Comparison of ENCODE assay signal across 29 cellular contexts in the genomic region with DNA sequence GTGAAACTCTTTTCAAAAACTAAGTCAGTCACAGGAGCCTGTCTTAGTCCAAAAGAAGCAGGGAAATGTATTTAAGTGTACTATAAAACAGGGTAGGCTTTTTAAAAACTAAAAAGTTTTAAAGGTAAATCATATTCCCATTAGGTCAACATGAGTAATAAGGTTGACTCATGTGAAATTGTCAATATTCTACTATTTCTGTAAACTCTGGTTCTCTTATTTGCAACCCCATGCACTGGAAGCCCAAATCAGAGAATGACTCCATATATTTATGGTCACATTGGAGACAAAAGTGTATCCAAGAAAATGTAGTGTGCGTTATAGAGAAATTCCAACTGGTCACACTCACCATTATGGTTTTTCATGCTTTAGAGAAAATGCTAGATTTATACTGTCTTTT.
"Had no signal": no experiment of that assay in that cellular context is flagged by ENCODE, and none has a peak within 500 bp of the region (broad histone marks: within the 10 kb centered on the region; RNA-seq: fewer than 3 reads in every experiment).

No MANE protein-coding gene starts in this region.

- H3K4me2 ChIP-seq: hepatocyte had no signal

- H2AFZ ChIP-seq: hepatocyte had no signal

- H3K9me3 Mint-ChIP-seq: memory B cell; naive thymus-derived CD4-positive, alpha-beta T cell; natural killer cell treated with Interleukin-12 subunit alpha and Interleukin-12 subunit beta and Interleukin-15 and Interleukin-18, amount 100 ng/mL, for 72 hours; stimulated activated naive B cell treated with anti-CD40 and anti-IgM and Interleukin-4, amounts not matched to agents 10 μg/mL and 1 μg/mL and 100 μg/mL, for 72 hours had no signal

- H3K4me1 ChIP-seq: pancreas, prostate gland, stomach, upper lobe of right lung had no signal

- H3K27ac Mint-ChIP-seq: memory B cell; naive thymus-derived CD4-positive, alpha-beta T cell; natural killer cell treated with Interleukin-12 subunit alpha and Interleukin-12 subunit beta and Interleukin-15 and Interleukin-18, amount 100 ng/mL, for 72 hours; stimulated activated naive B cell treated with anti-CD40 and anti-IgM and Interleukin-4, amounts not matched to agents 10 μg/mL and 1 μg/mL and 100 μg/mL, for 72 hours had no signal

- H3K4me3 Mint-ChIP-seq: memory B cell; naive thymus-derived CD4-positive, alpha-beta T cell; natural killer cell treated with Interleukin-12 subunit alpha and Interleukin-12 subunit beta and Interleukin-15 and Interleukin-18, amount 100 ng/mL, for 72 hours; stimulated activated naive B cell treated with anti-CD40 and anti-IgM and Interleukin-4, amounts not matched to agents 10 μg/mL and 1 μg/mL and 100 μg/mL, for 72 hours had no signal

- H3K36me3 Mint-ChIP-seq: memory B cell; naive thymus-derived CD4-positive, alpha-beta T cell; natural killer cell treated with Interleukin-12 subunit alpha and Interleukin-12 subunit beta and Interleukin-15 and Interleukin-18, amount 100 ng/mL, for 72 hours; stimulated activated naive B cell treated with anti-CD40 and anti-IgM and Interleukin-4, amounts not matched to agents 10 μg/mL and 1 μg/mL and 100 μg/mL, for 72 hours had no signal

- H3K27me3 Mint-ChIP-seq: stimulated activated naive B cell treated with anti-CD40 and anti-IgM and Interleukin-4, amounts not matched to agents 10 μg/mL and 1 μg/mL and 100 μg/mL, for 72 hours had no signal

- DNase-seq: kidney glomerular epithelial cell; left colon; left ventricle myocardium inferior; midbrain; mucosa of descending colon; naive thymus-derived CD4-positive, alpha-beta T cell; nucleus accumbens; pancreas; posterior cingulate gyrus; retina; right cardiac atrium; stimulated activated CD4-positive, alpha-beta T cell treated with anti-CD3 and anti-CD28 coated beads, Interleukin-12 subunit alpha, Interleukin-12 subunit beta, amount 100 ng/mL, for 4 hours; stimulated activated CD4-positive, alpha-beta T cell treated with anti-CD3 and anti-CD28 coated beads, Interleukin-15, amount 100 ng/mL, for 24 hours; stimulated activated CD4-positive, alpha-beta T cell treated with anti-CD3 and anti-CD28 coated beads, Interleukin-2, amount 100 ng/mL, for 24 hours; stimulated activated CD4-positive, alpha-beta T cell treated with anti-CD3 and anti-CD28 coated beads, Interleukin-4, amount 100 ng/mL, for 1 hour; stimulated activated naive B cell treated with anti-CD40 and anti-IgM and Interleukin-4, amounts not matched to agents 10 μg/mL and 1 μg/mL and 100 μg/mL, for 72 hours; stimulated activated naive CD8-positive, alpha-beta T cell treated with anti-CD3 and anti-CD28 coated beads, Interleukin-15, Interleukin-2, amounts not matched to agents 100 U/mL and 50 U/mL, for 24 hours; stomach; tibial artery; trophoblast cell; upper lobe of right lung had no signal

- ATAC-seq: left colon; mucosa of descending colon; naive thymus-derived CD4-positive, alpha-beta T cell; natural killer cell treated with Interleukin-12 subunit alpha and Interleukin-12 subunit beta and Interleukin-15 and Interleukin-18, amount 100 ng/mL, for 72 hours; pancreas; right cardiac atrium; sciatic nerve; stimulated activated naive B cell treated with anti-CD40 and anti-IgM and Interleukin-4, amounts not matched to agents 10 μg/mL and 1 μg/mL and 100 μg/mL, for 72 hours; stimulated activated naive CD8-positive, alpha-beta T cell treated with anti-CD3 and anti-CD28 coated beads, Interleukin-15, Interleukin-2, amounts not matched to agents 100 U/mL and 50 U/mL, for 24 hours; upper lobe of right lung had no signal

- H3K79me2 ChIP-seq: hepatocyte had no signal

- H3K27me3 ChIP-seq: hepatocyte, pancreas, stomach, tibial artery, upper lobe of right lung had no signal

- H3K36me3 ChIP-seq: left ventricle myocardium inferior, pancreas, prostate gland, stomach, thoracic aorta, tibial artery, upper lobe of right lung had no signal

- H3K4me1 Mint-ChIP-seq: memory B cell; naive thymus-derived CD4-positive, alpha-beta T cell had no signal

- H3K27ac ChIP-seq: hepatocyte, left ventricle myocardium inferior, pancreas, prostate gland, skin epidermis, stomach, thoracic aorta, tibial artery, upper lobe of right lung had no signal

- H3K9me3 ChIP-seq: left ventricle myocardium inferior, mucosa of descending colon, pancreas, prostate gland, stomach, thoracic aorta, tibial artery, upper lobe of right lung had no signal

- H3K4me3 ChIP-seq: hepatocyte, left ventricle myocardium inferior, lung, mucosa of descending colon, pancreas, prostate gland, skin epidermis, stomach, thoracic aorta, tibial artery, upper lobe of right lung had no signal
